Comparison of ENCODE assay signal across 1 cellular context in genomic region chr19:42283248-42284065, GRCh38.
TF ChIP-seq lines count a peak whose summit lies in the region.

No MANE protein-coding gene starts in this region.

TF ChIP-seq in WTC11, 78 proteins besides CTCF, POLR2A, EP300 and RAD21 (continued from another document):
- peak; percentile 62 for TF ChIP-seq ZBTB43 (CRISPR knock-in tag; IDR thresholded peaks at IDR 0.05)
- TF ChIP-seq TEAD4 (CRISPR knock-in tag; IDR thresholded peaks at IDR 0.05), result no peak
- 0 out of 2 replicates have a peak, but pooled peaks have one; percentile 51 for TF ChIP-seq FOXP4 (CRISPR knock-in tag; IDR thresholded peaks at IDR 0.05)
- 0 out of 2 replicates have a peak, but pooled peaks have one; percentile 15 for TF ChIP-seq ZNF423 (CRISPR knock-in tag; IDR thresholded peaks at IDR 0.05)
- no peak for TF ChIP-seq ZNF532 (CRISPR knock-in tag; IDR thresholded peaks at IDR 0.05; ENCODE audit: borderline replicate concordance)
- 0 out of 2 replicates have a peak, but pooled peaks have one; percentile 38 for TF ChIP-seq FOXP1 (CRISPR knock-in tag; IDR thresholded peaks at IDR 0.05; ENCODE audit: borderline replicate concordance)
- no peak for TF ChIP-seq ZNF512 (CRISPR knock-in tag; IDR thresholded peaks at IDR 0.05; ENCODE audit: borderline replicate concordance)
- TF ChIP-seq NFYB (CRISPR knock-in tag; conservative IDR thresholded peaks at IDR 0.05; ENCODE audit: low read depth), result peak; percentile 43; the same call in 1 of the 2 replicates
- peak; percentile 33; the same call in 1 of the 2 replicates for TF ChIP-seq FOXK1 (CRISPR knock-in tag; IDR thresholded peaks at IDR 0.05)
- peak; percentile 56; the same call in 1 of the 2 replicates for TF ChIP-seq NFE2L1 (CRISPR knock-in tag; IDR thresholded peaks at IDR 0.05)
- no peak for TF ChIP-seq AFF4 (CRISPR knock-in tag; IDR thresholded peaks at IDR 0.05; ENCODE audit: borderline replicate concordance)
